In the genomic region with DNA sequence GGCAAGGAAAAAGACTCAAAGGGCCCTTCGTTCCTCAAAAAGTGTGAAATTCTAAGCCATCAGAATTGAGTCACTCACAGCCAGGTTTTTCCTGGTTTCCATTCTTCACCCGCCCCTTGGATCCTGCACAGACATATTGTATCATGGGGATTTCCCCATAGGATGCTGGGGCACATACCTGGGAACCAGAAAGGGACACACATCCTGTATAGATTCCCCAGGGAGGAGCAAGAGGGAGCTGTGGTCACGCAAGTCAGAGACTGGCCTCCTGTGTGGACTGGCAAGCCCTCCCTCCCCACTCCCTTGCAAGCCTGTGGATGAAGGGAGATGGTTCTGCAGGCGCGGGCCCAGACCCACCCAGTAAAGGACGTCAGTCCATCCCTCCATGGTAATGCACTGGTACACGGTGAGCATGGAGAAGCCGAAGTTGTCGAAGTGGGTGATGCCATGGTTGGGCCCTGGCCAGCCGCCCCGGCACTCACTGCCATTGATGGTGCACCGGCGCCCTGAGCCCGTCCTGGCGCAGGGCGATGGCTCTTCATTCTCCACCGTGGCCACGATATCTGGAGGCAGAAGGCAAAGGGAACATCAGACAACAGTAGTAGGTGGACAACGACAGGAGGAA, we compare ENCODE assay signal across 1 cellular context.
TF ChIP-seq lines count a peak whose summit lies in the region.

No MANE protein-coding gene starts in this region.

TF ChIP-seq in IMR-90, 13 proteins besides CTCF, POLR2A, EP300 and RAD21:
- TF ChIP-seq, protein P1, sequence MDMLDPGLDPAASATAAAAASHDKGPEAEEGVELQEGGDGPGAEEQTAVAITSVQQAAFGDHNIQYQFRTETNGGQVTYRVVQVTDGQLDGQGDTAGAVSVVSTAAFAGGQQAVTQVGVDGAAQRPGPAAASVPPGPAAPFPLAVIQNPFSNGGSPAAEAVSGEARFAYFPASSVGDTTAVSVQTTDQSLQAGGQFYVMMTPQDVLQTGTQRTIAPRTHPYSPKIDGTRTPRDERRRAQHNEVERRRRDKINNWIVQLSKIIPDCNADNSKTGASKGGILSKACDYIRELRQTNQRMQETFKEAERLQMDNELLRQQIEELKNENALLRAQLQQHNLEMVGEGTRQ (IDR thresholded peaks at IDR 0.05; ENCODE audit: low read depth, low read length) = no peak
- no peak for TF ChIP-seq FOS (IDR thresholded peaks at IDR 0.05; ENCODE audit: low read depth, low read length)
- no peak for TF ChIP-seq MAZ (IDR thresholded peaks at IDR 0.05; ENCODE audit: borderline replicate concordance, low read depth, low read length)
- TF ChIP-seq, protein P2, sequence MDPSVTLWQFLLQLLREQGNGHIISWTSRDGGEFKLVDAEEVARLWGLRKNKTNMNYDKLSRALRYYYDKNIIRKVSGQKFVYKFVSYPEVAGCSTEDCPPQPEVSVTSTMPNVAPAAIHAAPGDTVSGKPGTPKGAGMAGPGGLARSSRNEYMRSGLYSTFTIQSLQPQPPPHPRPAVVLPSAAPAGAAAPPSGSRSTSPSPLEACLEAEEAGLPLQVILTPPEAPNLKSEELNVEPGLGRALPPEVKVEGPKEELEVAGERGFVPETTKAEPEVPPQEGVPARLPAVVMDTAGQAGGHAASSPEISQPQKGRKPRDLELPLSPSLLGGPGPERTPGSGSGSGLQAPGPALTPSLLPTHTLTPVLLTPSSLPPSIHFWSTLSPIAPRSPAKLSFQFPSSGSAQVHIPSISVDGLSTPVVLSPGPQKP (IDR thresholded peaks at IDR 0.05; ENCODE audit: borderline replicate concordance, low read depth, low read length) = no peak
- no peak for TF ChIP-seq CEBPB (IDR thresholded peaks at IDR 0.05; ENCODE audit: low read depth, low read length)
- no peak for TF ChIP-seq MAFK (IDR thresholded peaks at IDR 0.05; ENCODE audit: low read depth, low read length)
- no peak for TF ChIP-seq MXI1 (IDR thresholded peaks at IDR 0.05; ENCODE audit: borderline replicate concordance, low read depth, low read length)
- TF ChIP-seq CHD1 (IDR thresholded peaks at IDR 0.05; ENCODE audit: low read depth, low read length) = no peak
- TF ChIP-seq NFE2L2 (IDR thresholded peaks at IDR 0.05; ENCODE audit: low read depth, low read length) = no peak
- no peak for TF ChIP-seq RFX5 (IDR thresholded peaks at IDR 0.05; ENCODE audit: low read depth, low read length)
- no peak for TF ChIP-seq SMC3 (IDR thresholded peaks at IDR 0.05; ENCODE audit: low read depth, low read length)
- TF ChIP-seq RCOR1 (IDR thresholded peaks at IDR 0.05; ENCODE audit: insufficient replicate concordance, low read length) = no peak
- no peak for TF ChIP-seq BHLHE40 (IDR thresholded peaks at IDR 0.05; ENCODE audit: low read depth, low read length)
